16 cellular contexts compared by ENCODE assay signal in genomic region chr6:157272372-157272771, GRCh38. TPM values are rescaled to one million over a fixed set of nuclear protein-coding genes. Genes with fewer than 3 reads are reported as not detected.
DNase-seq lines count a peak whose midpoint lies in the region; ATAC-seq and TF ChIP-seq lines count a peak whose summit lies in the region.
"Had no signal": no experiment of that assay in that cellular context is flagged by ENCODE, and none has a peak within 500 bp of the region (broad histone marks: within the 10 kb centered on the region; RNA-seq: fewer than 3 reads in every experiment).

No MANE protein-coding gene starts in this region.

- CTCF ChIA-PET in PC-9 (lab: Charles Lee) = no interaction called here

- POLR2A ChIA-PET in PC-9 (lab: Charles Lee; ENCODE audit: unreplicated experiment) = no interaction called here

- WGBS in heart right ventricle, 2 donors = 80 to 87% methylated on average over 7 of the region's 7 CpGs
- 65 to 88% methylated on average over 7 of the region's 7 CpGs for WGBS in sigmoid colon, 2 donors

- H3K27ac ChIP-seq in heart right ventricle (peak overlapping the region in 1 of 10 donors; percentile 17), PC-9 (no peak overlapping the region), sigmoid colon (no peak overlapping the region)

- H4K20me1 ChIP-seq in PC-9 (ENCODE audit: insufficient read depth) = no peaks in the 10 kb centered on the region

- no peak overlapping the region for H2AFZ ChIP-seq in PC-9

- no peaks in the 10 kb centered on the region for H3K79me2 ChIP-seq in PC-9 (ENCODE audit: low read depth)

- no peaks in the 10 kb centered on the region for H3K27me3 ChIP-seq in heart right ventricle
- H3K27me3 ChIP-seq in PC-9 (ENCODE audit: insufficient read depth, low read depth) = no peaks in the 10 kb centered on the region
- no peaks in the 10 kb centered on the region for H3K27me3 ChIP-seq in sigmoid colon
- H3K27me3 ChIP-seq: BE2C had no signal

- peak; percentile 63 for DNase-seq in cardiac septum (ENCODE audit: low spot score)
- no peak for DNase-seq in heart right ventricle
- DNase-seq in SHP77 treated with DMSO at 0.1 percent for 48 hours (lab: John Stamatoyannopoulos, UW) = peak; percentile 27
- peak; percentile 66 for DNase-seq in posterior vena cava (ENCODE audit: low spot score)
- no peak for DNase-seq in PC-9
- DNase-seq in sigmoid colon = no peak
- DNase-seq: BE2C; Calu3; CD4-positive, CD25-positive, alpha-beta regulatory T cell; GOT3; KBM-7; NCI-H1105 treated with DMSO at 0.1 percent for 48 hours; NCI-H187; NCI-H2107; NCI-H345 had no signal

- no TSS peak for BruUV-seq in PC-9 (replicated peaks; lab: Mats Ljungman, UMichigan)

- H3K4me3 ChIP-seq in heart right ventricle = no peak overlapping the region
- no peak overlapping the region for H3K4me3 ChIP-seq in PC-9
- H3K4me3 ChIP-seq in sigmoid colon = no peak overlapping the region

- intact Hi-C loops in cardiac septum (cut with DNase I) = loop anchor here (10.0 kb wide), 1 partner anchor 228 kb away; no protein-coding TSS in a partner anchor
- intact Hi-C loops in heart right ventricle (cut with DNase I) = loop anchor here (5.0 to 10.0 kb wide), 11 partner anchors 35 to 1958 kb away; partner anchors contain the start of gene TFB1M (in 1 of the 10)
- intact Hi-C loops in posterior vena cava (cut with DNase I) = loop anchor here (5.0 to 10.0 kb wide), 4 partner anchors 35 to 588 kb away; no protein-coding TSS in a partner anchor
- intact Hi-C loops in PC-9 (cut with micrococcal nuclease; ENCODE audit: unreplicated experiment) = loop anchor here (10.0 kb wide), 3 partner anchors 78 to 708 kb away; no protein-coding TSS in a partner anchor
- intact Hi-C loops in sigmoid colon (cut with DNase I) = no loop called here

- no peak overlapping the region for H3K4me2 ChIP-seq in PC-9

- TF ChIP-seq CTCF in heart right ventricle (IDR thresholded peaks at IDR 0.05) (no peak), PC-9 (conservative IDR thresholded peaks at IDR 0.05) (no peak), sigmoid colon (IDR thresholded peaks at IDR 0.05) (no peak)

- H3K9me2 ChIP-seq in PC-9 (ENCODE audit: insufficient read depth) = no peaks in the 10 kb centered on the region

- no peaks in the 10 kb centered on the region for H3F3A ChIP-seq in PC-9 (ENCODE audit: insufficient read depth, low read depth)

- TF ChIP-seq EP300 in sigmoid colon (IDR thresholded peaks at IDR 0.05) = no peak

- TF ChIP-seq POLR2A in sigmoid colon (IDR thresholded peaks at IDR 0.05) = no peak

- no peaks in the 10 kb centered on the region for H3K9me3 ChIP-seq in heart right ventricle
- no peaks in the 10 kb centered on the region for H3K9me3 ChIP-seq in PC-9 (ENCODE audit: insufficient read depth, low read depth)
- H3K9me3 ChIP-seq in sigmoid colon = no peaks in the 10 kb centered on the region
- H3K9me3 ChIP-seq: BE2C had no signal

- H3K36me3 ChIP-seq in heart right ventricle (no peaks in the 10 kb centered on the region), PC-9 (ENCODE audit: low read depth) (no peaks in the 10 kb centered on the region), sigmoid colon (no peaks in the 10 kb centered on the region)
- H3K36me3 ChIP-seq: BE2C had no signal

- H3K4me1 ChIP-seq in heart right ventricle (peaks cover 8 to 60% (median 28%) of the 10 kb centered on the region in 9 donors), PC-9 (replicated peaks; ENCODE audit: insufficient read depth) (no peaks in the 10 kb centered on the region), sigmoid colon (peaks cover 0 to 32% (median 27%) of the 10 kb centered on the region in 4 donors)

- no peak for ATAC-seq in heart right ventricle
- ATAC-seq in HG02885 (IDR thresholded peaks at IDR 0.05; ENCODE audit: poor library complexity, unreplicated experiment) = no peak

RNA-seq across cellular contexts. Expression of gene TMEM242, which starts 50.9 kb away (rescaled TPM):
- total RNA-seq in cardiac septum = 18.9 TPM
- 10 to 100 TPM; 12.5 to 18.7 (median 16.7) TPM for total RNA-seq in heart right ventricle
- polyA plus RNA-seq in heart right ventricle = 10 to 100 TPM in 1 of 2 donors, 1 to 10 TPM in 1; 8.9 to 14.2 TPM
- total RNA-seq in posterior vena cava = 10 to 100 TPM; 11.8 to 12.6 TPM
- total RNA-seq in PC-9 (2021) = 8.1 and 8.7 TPM in 2 replicates
- 10 to 100 TPM in 1 of 4 donors, 1 to 10 TPM in 3; 6.1 to 10.0 (median 7.7) TPM for total RNA-seq in sigmoid colon
- polyA plus RNA-seq in sigmoid colon = 1 to 10 TPM; 1.8 to 6.9 (median 3.5) TPM

Comparison
In these comparisons a context has a peak if more than half of its experiments do, and no peak if none do; other contexts are left out.
1. DNase-seq: peak in cardiac septum (single experiment), SHP77 treated with DMSO at 0.1 percent for 48 hours (single experiment) and posterior vena cava (single experiment); none in heart right ventricle (0 of 2), PC-9 (0 of 2) and sigmoid colon (single experiment).